In genomic region chr15:57079446-57079845, GRCh38 we compare ENCODE assay signal across 14 cellular contexts.
A peak's percentile ranks its signal among the peaks of the same experiment; 100 is the strongest.
DNase-seq lines count a peak whose midpoint lies in the region; ATAC-seq, FAIRE-seq and TF ChIP-seq lines count a peak whose summit lies in the region.
"Had no signal": no experiment of that assay in that cellular context is flagged by ENCODE, and none has a peak within 500 bp of the region (broad histone marks: within the 10 kb centered on the region; RNA-seq: fewer than 3 reads in every experiment).

No MANE protein-coding gene starts in this region.

- no peak overlapping the region for H3T11ph ChIP-seq in H9 (ENCODE audit: low read length)

- no peak overlapping the region for H3K18ac ChIP-seq in H9 (ENCODE audit: insufficient read length, low read depth, low read length)

- H3K4me3 ChIP-seq in astrocyte (ENCODE audit: insufficient read depth, low read depth, low read length) = no peak overlapping the region
- H3K4me3 ChIP-seq in kidney epithelial cell (ENCODE audit: low read depth, low read length) = no peak overlapping the region
- H3K4me3 ChIP-seq: mucosa of descending colon, transverse colon had no signal

- H2BK12ac ChIP-seq in H9 (ENCODE audit: insufficient read length, low read depth, low read length) = no peak overlapping the region

- H3K4me1 Mint-ChIP-seq in H9 (peaks cover 13 to 15% of the 10 kb centered on the region in 2 experiments), astrocyte (ENCODE audit: low read depth, unreplicated experiment) (peaks cover 13% of the 10 kb centered on the region)

- H3K4me3 Mint-ChIP-seq in H9 = no peak overlapping the region
- no peak overlapping the region for H3K4me3 Mint-ChIP-seq in astrocyte (ENCODE audit: unreplicated experiment)
- H3K4me3 Mint-ChIP-seq: activated naive CD8-positive, alpha-beta T cell had no signal

- H3K27ac Mint-ChIP-seq in H9 = no peak overlapping the region
- H3K27ac Mint-ChIP-seq in astrocyte (ENCODE audit: unreplicated experiment) = no peak overlapping the region
- H3K27ac Mint-ChIP-seq: activated naive CD8-positive, alpha-beta T cell had no signal

- H2BK5ac ChIP-seq in H9 (ENCODE audit: insufficient read length, low read length) = no peak overlapping the region

- H4K20me1 ChIP-seq in H9 (ENCODE audit: control insufficient read depth, insufficient read depth, insufficient read length) (no peaks in the 10 kb centered on the region), astrocyte (ENCODE audit: insufficient read depth, low read length) (peaks cover 29% of the 10 kb centered on the region)

- H3K79me2 ChIP-seq in H9 (ENCODE audit: insufficient read depth, low read length) (no peaks in the 10 kb centered on the region; the same call in 1 of the 2 replicates), astrocyte (ENCODE audit: insufficient read depth, low read length) (peaks cover 83% of the 10 kb centered on the region)

- no peaks in the 10 kb centered on the region for H3K36me3 ChIP-seq in astrocyte (ENCODE audit: insufficient read depth, low read length)
- no peaks in the 10 kb centered on the region for H3K36me3 ChIP-seq in kidney epithelial cell (ENCODE audit: control insufficient read depth, insufficient read depth, low read length)
- H3K36me3 ChIP-seq: transverse colon had no signal

- H2BK20ac ChIP-seq in H9 (ENCODE audit: low read depth, low read length, poor library complexity, severe bottlenecking) = no peak overlapping the region

- DNase-seq in AML-193 (lab: John Stamatoyannopoulos, UW) = peak; percentile 39 to 46
- DNase-seq in H9 = no peak
- DNase-seq in astrocyte (ENCODE audit: low read depth) = peak; percentile 42
- no peak for DNase-seq in kidney epithelial cell (ENCODE audit: low read depth)
- DNase-seq in SIG-M5 treated with dmso at 0.1 percent for 504 hours (lab: John Stamatoyannopoulos, UW; ENCODE audit: unreplicated experiment) = no peak
- DNase-seq in KG1 (lab: John Stamatoyannopoulos, UW) = no peak
- DNase-seq: mucosa of descending colon, NCI-H1417 treated with DMSO at 0.1 percent for 48 hours, NCI-H774, transverse colon had no signal

- H3K4ac ChIP-seq in H9 (ENCODE audit: low read depth, low read length) = no peak overlapping the region

- no peak overlapping the region for H2BK15ac ChIP-seq in H9 (ENCODE audit: low read depth, low read length)

- no peak overlapping the region for H4K91ac ChIP-seq in H9 (ENCODE audit: insufficient read length, low read depth, low read length)

- H3K23me2 ChIP-seq in H9 (ENCODE audit: insufficient read length, low read depth, low read length, poor library complexity, severe bottlenecking) = no peaks in the 10 kb centered on the region

- H2AK5ac ChIP-seq in H9 (ENCODE audit: insufficient read length, low read length) = no peak overlapping the region

- TF ChIP-seq CTCF in H9 (conservative IDR thresholded peaks at IDR 0.05) = peak; percentile 40; the same call in 1 of the 3 replicates
- peak; percentile 18 for TF ChIP-seq CTCF in astrocyte (IDR thresholded peaks at IDR 0.05; ENCODE audit: insufficient read depth, low read depth, low read length)
- TF ChIP-seq CTCF in kidney epithelial cell (IDR thresholded peaks at IDR 0.05; ENCODE audit: insufficient read depth, low read length, poor library complexity, severe bottlenecking) = peak; percentile 19

- no CpG with 5 or more reads among the region's 5 CpGs for WGBS in H9 (ENCODE audit: extremely low coverage, insufficient read length, low lambda C conversion rate)

- H2AFZ ChIP-seq in H9 (ENCODE audit: low read length) (no peak overlapping the region), astrocyte (ENCODE audit: low read depth, low read length) (no peak overlapping the region)

- no peaks in the 10 kb centered on the region for H3K9me3 Mint-ChIP-seq in H9
- H3K9me3 Mint-ChIP-seq in astrocyte (ENCODE audit: unreplicated experiment) = no peaks in the 10 kb centered on the region

- no peaks in the 10 kb centered on the region for H3K9me3 ChIP-seq in H9 (ENCODE audit: control insufficient read depth, low read depth, low read length)
- no peaks in the 10 kb centered on the region for H3K9me3 ChIP-seq in astrocyte (ENCODE audit: insufficient read depth, low read depth, low read length)
- H3K9me3 ChIP-seq: mucosa of descending colon, transverse colon had no signal

- no peak overlapping the region for H4K5ac ChIP-seq in H9 (ENCODE audit: insufficient read length, low read depth, low read length)

- no peak overlapping the region for H3K14ac ChIP-seq in H9 (ENCODE audit: insufficient read depth, low read length)

- no peaks in the 10 kb centered on the region for H3K27me3 Mint-ChIP-seq in H9 (ENCODE audit: low read depth)
- no peaks in the 10 kb centered on the region for H3K27me3 Mint-ChIP-seq in astrocyte (ENCODE audit: low read depth, unreplicated experiment)
- H3K27me3 Mint-ChIP-seq: activated naive CD8-positive, alpha-beta T cell had no signal

- H3K36me3 Mint-ChIP-seq in H9 (ENCODE audit: insufficient read depth in 1 of 3, low read depth in 3 of 3) = 0 out of 7 replicates have a peak, but pooled peaks cover 0 to under 1% (median 0%) of the 10 kb centered on the region in 3 experiments
- peaks cover 2% of the 10 kb centered on the region for H3K36me3 Mint-ChIP-seq in astrocyte (ENCODE audit: low read depth, unreplicated experiment)

- H4K8ac ChIP-seq in H9 (replicated peaks; ENCODE audit: insufficient read length, low read depth, low read length) = no peak overlapping the region

- FAIRE-seq in astrocyte (lab: Jason Lieb, UNC) = no peak

- H3K4me1 ChIP-seq in H9 (ENCODE audit: insufficient read depth, low read length) (no peaks in the 10 kb centered on the region), astrocyte (ENCODE audit: insufficient read depth, low read length) (peaks cover 8% of the 10 kb centered on the region)

- H3K27ac ChIP-seq in H9 (ENCODE audit: insufficient read length, low read depth, low read length) = no peak overlapping the region
- H3K27ac ChIP-seq in astrocyte (ENCODE audit: low read depth, low read length) = no peak overlapping the region
- H3K27ac ChIP-seq: transverse colon had no signal

- H3K4me2 ChIP-seq in H9 (ENCODE audit: insufficient read depth, insufficient read length, low read length) (no peak overlapping the region), astrocyte (ENCODE audit: low read length) (no peak overlapping the region)

- H3K56ac ChIP-seq in H9 (ENCODE audit: insufficient read length, low read depth, low read length) = no peak overlapping the region

- no peak overlapping the region for H2BK120ac ChIP-seq in H9 (ENCODE audit: low read depth, low read length, poor library complexity, severe bottlenecking)

- peaks cover 11% of the 10 kb centered on the region for H3K79me1 ChIP-seq in H9 (ENCODE audit: insufficient read depth, low read depth, low read length, poor library complexity, severe bottlenecking)

- no peak overlapping the region for H3K23ac ChIP-seq in H9 (ENCODE audit: insufficient read length, low read depth, low read length)

- no peak for ATAC-seq in GM19397 (IDR thresholded peaks at IDR 0.05; ENCODE audit: unreplicated experiment)
- no peak for ATAC-seq in HG03175 (IDR thresholded peaks at IDR 0.05; ENCODE audit: unreplicated experiment)
- ATAC-seq: mucosa of descending colon, sciatic nerve had no signal

- H3K27me3 ChIP-seq in H9 (ENCODE audit: insufficient read depth, low read length) = no peaks in the 10 kb centered on the region
- H3K27me3 ChIP-seq in astrocyte (ENCODE audit: insufficient read depth, low read length) = no peaks in the 10 kb centered on the region
- no peaks in the 10 kb centered on the region for H3K27me3 ChIP-seq in kidney epithelial cell (ENCODE audit: control insufficient read depth, insufficient read depth, low read length)
- H3K27me3 ChIP-seq: transverse colon had no signal

- H3K9ac ChIP-seq in H9 (ENCODE audit: extremely low read depth, insufficient read length, low read length) (no peak overlapping the region), astrocyte (ENCODE audit: low read length) (no peak overlapping the region)

Comparison
In these comparisons a context has a peak if more than half of its experiments do, and no peak if none do; other contexts are left out.
1. DNase-seq: peak in AML-193 (2 of 2) and astrocyte (single experiment); none in H9 (single experiment), kidney epithelial cell (single experiment), SIG-M5 treated with dmso at 0.1 percent for 504 hours (single experiment) and KG1 (single experiment).
2. Peak in every context shown above with its lines, with median percentiles within 50 percentile points of each other: CTCF ChIP-seq.